32 cellular contexts compared by ENCODE assay signal in genomic region chr22:38286915-38287669, GRCh38. TPM values are rescaled to one million over a fixed set of nuclear protein-coding genes. Genes with fewer than 3 reads are reported as not detected.
DNase-seq lines count a peak whose midpoint lies in the region; ATAC-seq, FAIRE-seq and TF ChIP-seq lines count a peak whose summit lies in the region.
"Had no signal": no experiment of that assay in that cellular context is flagged by ENCODE, and none has a peak within 500 bp of the region (broad histone marks: within the 10 kb centered on the region; RNA-seq: fewer than 3 reads in every experiment).

No MANE protein-coding gene starts in this region.

- ATAC-seq in WTC11 (no peak), HG03571 (IDR thresholded peaks at IDR 0.05; ENCODE audit: unreplicated experiment) (no peak), gastroesophageal sphincter (no peak), HG02623 (IDR thresholded peaks at IDR 0.05; ENCODE audit: unreplicated experiment) (no peak)
- ATAC-seq: effector memory CD8-positive, alpha-beta T cell; esophagus mucosa; HepG2; natural killer cell treated with Interleukin-12 subunit alpha and Interleukin-12 subunit beta and Interleukin-15 and Interleukin-18, amount 100 ng/mL, for 72 hours had no signal

- dilution Hi-C loops in endothelial cell of umbilical vein (cut with MboI; ENCODE audit: extremely low pct_ligation_motif_present, low sequenced_read_pairs): no loop called here

- H3K4me2 ChIP-seq in endothelial cell of umbilical vein (ENCODE audit: insufficient read depth, low read length) (no peak overlapping the region), neural progenitor cell (no peak overlapping the region)
- H3K4me2 ChIP-seq: smooth muscle cell had no signal

- TF ChIP-seq CTCF in HFFc6 (IDR thresholded peaks at IDR 0.05) (no peak), WTC11 (IDR thresholded peaks at IDR 0.05) (no peak), endothelial cell of umbilical vein (IDR thresholded peaks at IDR 0.05; ENCODE audit: extremely low read depth in 1 of 2, insufficient read depth in 1 of 2, low read depth in 1 of 2, low read length in 2 of 2) (no peak), neural progenitor cell (IDR thresholded peaks at IDR 0.05) (no peak), gastroesophageal sphincter (IDR thresholded peaks at IDR 0.05) (no peak)

- POLR2A ChIA-PET in WTC11 (lab: Charles Lee): no interaction called here
- POLR2A ChIA-PET in endothelial cell of umbilical vein (lab: Charles Lee): interaction anchor here (0.6 kb wide), 1 partner anchor 247 kb away, joined by 7 read pairs; no protein-coding TSS in a partner anchor

- H3K4me1 ChIP-seq in endothelial cell of umbilical vein (ENCODE audit: control insufficient read depth, extremely low read depth, insufficient read depth, low read length): peaks cover 3% of the 10 kb centered on the region
- H3K4me1 ChIP-seq in neural progenitor cell: peaks cover 12% of the 10 kb centered on the region
- H3K4me1 ChIP-seq in gastroesophageal sphincter: peaks cover 0 to 29% (median 0%) of the 10 kb centered on the region in 3 donors
- H3K4me1 ChIP-seq: parathyroid adenoma had no signal

- no peak overlapping the region for H3K27ac ChIP-seq in endothelial cell of umbilical vein (ENCODE audit: insufficient read depth, low read depth, low read length)
- H3K27ac ChIP-seq in neural progenitor cell: peak overlapping the region; percentile 80
- H3K27ac ChIP-seq in gastroesophageal sphincter: peak overlapping the region in 1 of 4 donors; percentile 17
- H3K27ac ChIP-seq: C4-2B, parathyroid adenoma, Peyer's patch had no signal

- no peaks in the 10 kb centered on the region for H3K79me2 ChIP-seq in endothelial cell of umbilical vein (ENCODE audit: control insufficient read depth, insufficient read depth, low read length)
- no peaks in the 10 kb centered on the region for H3K79me2 ChIP-seq in neural progenitor cell (ENCODE audit: low read depth)
- H3K79me2 ChIP-seq: parathyroid adenoma had no signal

- H3K36me3 ChIP-seq in endothelial cell of umbilical vein (ENCODE audit: control insufficient read depth in 2 of 2, extremely low read depth in 1 of 2, insufficient read depth in 2 of 2, low read length in 2 of 2) (peaks cover 0 to 9% of the 10 kb centered on the region in 2 experiments), neural progenitor cell (no peaks in the 10 kb centered on the region), gastroesophageal sphincter (peaks cover 0 to 43% of the 10 kb centered on the region in 2 donors)

- CTCF ChIA-PET in WTC11 (lab: Charles Lee): interaction anchor here (1.4 kb wide), 1 partner anchor 25 kb away, joined by 4 read pairs; no protein-coding TSS in a partner anchor
- CTCF ChIA-PET in endothelial cell of umbilical vein (lab: Charles Lee): no interaction called here

- intact Hi-C loops in endothelial cell of umbilical vein (cut with micrococcal nuclease): no loop called here

- H3K27ac Mint-ChIP-seq in HFFc6: peak overlapping the region; percentile 57; the same call in 1 of the 2 replicates
- H3K27ac Mint-ChIP-seq in WTC11: peak overlapping the region; percentile 82
- H3K27ac Mint-ChIP-seq in neural progenitor cell: peak overlapping the region; percentile 81
- H3K27ac Mint-ChIP-seq: activated CD4-positive, alpha-beta memory T cell treated with anti-CD3 and anti-CD28 coated beads, Interleukin-2, amount 10 ng/mL, durations not matched to agents 7 days and 5 days; natural killer cell treated with Interleukin-12 subunit alpha and Interleukin-12 subunit beta and Interleukin-15 and Interleukin-18, amount 100 ng/mL, for 72 hours; T-helper 2 cell treated with Interferon-gamma antibody and Interleukin-4, amounts not matched to agents 5 μg/mL and 100 μg/mL, for 36 hours had no signal

- H2AFZ ChIP-seq in endothelial cell of umbilical vein (ENCODE audit: low read depth, low read length) (no peak overlapping the region), neural progenitor cell (replicated peaks) (no peak overlapping the region)
- H2AFZ ChIP-seq: parathyroid adenoma had no signal

- TF ChIP-seq POLR2A in endothelial cell of umbilical vein (IDR thresholded peaks at IDR 0.05; ENCODE audit: low read depth, low read length) (no peak), gastroesophageal sphincter (IDR thresholded peaks at IDR 0.05) (no peak)

- H3K4me3 Mint-ChIP-seq in HFFc6 (0 out of 2 replicates have a peak overlapping the region, but pooled peaks have one; percentile 11), WTC11 (no peak overlapping the region), neural progenitor cell (no peak overlapping the region)
- H3K4me3 Mint-ChIP-seq: activated CD4-positive, alpha-beta memory T cell treated with anti-CD3 and anti-CD28 coated beads, Interleukin-2, amount 10 ng/mL, durations not matched to agents 7 days and 5 days; effector memory CD8-positive, alpha-beta T cell; natural killer cell treated with Interleukin-12 subunit alpha and Interleukin-12 subunit beta and Interleukin-15 and Interleukin-18, amount 100 ng/mL, for 72 hours; T-helper 2 cell treated with Interferon-gamma antibody and Interleukin-4, amounts not matched to agents 5 μg/mL and 100 μg/mL, for 36 hours had no signal

- H3K27me3 Mint-ChIP-seq in HFFc6 (ENCODE audit: insufficient read depth) (peaks cover 18% of the 10 kb centered on the region), WTC11 (ENCODE audit: low read depth) (no peaks in the 10 kb centered on the region; the same call in 1 of the 2 replicates), neural progenitor cell (ENCODE audit: insufficient read depth, low read depth) (peaks cover 11% of the 10 kb centered on the region)
- H3K27me3 Mint-ChIP-seq: activated CD4-positive, alpha-beta memory T cell treated with anti-CD3 and anti-CD28 coated beads, Interleukin-2, amount 10 ng/mL, durations not matched to agents 7 days and 5 days; effector memory CD8-positive, alpha-beta T cell; natural killer cell treated with Interleukin-12 subunit alpha and Interleukin-12 subunit beta and Interleukin-15 and Interleukin-18, amount 100 ng/mL, for 72 hours had no signal

- H3K9me1 ChIP-seq in endothelial cell of umbilical vein (replicated peaks; ENCODE audit: control insufficient read depth, extremely low read depth, insufficient read depth, low read length): no peaks in the 10 kb centered on the region

- H3K9me3 ChIP-seq in endothelial cell of umbilical vein (replicated peaks; ENCODE audit: control insufficient read depth, insufficient read depth, low read length): no peaks in the 10 kb centered on the region
- no peaks in the 10 kb centered on the region for H3K9me3 ChIP-seq in neural progenitor cell (ENCODE audit: low read depth)
- no peaks in the 10 kb centered on the region for H3K9me3 ChIP-seq in gastroesophageal sphincter
- H3K9me3 ChIP-seq: Peyer's patch had no signal

- no peaks in the 10 kb centered on the region for H3K27me3 ChIP-seq in endothelial cell of umbilical vein (ENCODE audit: control insufficient read depth in 2 of 2, insufficient read depth in 2 of 2, low read length in 2 of 2)
- no peaks in the 10 kb centered on the region for H3K27me3 ChIP-seq in neural progenitor cell
- no peaks in the 10 kb centered on the region for H3K27me3 ChIP-seq in gastroesophageal sphincter
- H3K27me3 ChIP-seq: Peyer's patch had no signal

- peaks cover 11% of the 10 kb centered on the region for H3K36me3 Mint-ChIP-seq in HFFc6 (ENCODE audit: low read depth)
- peaks cover 7% of the 10 kb centered on the region for H3K36me3 Mint-ChIP-seq in WTC11
- peaks cover 4% of the 10 kb centered on the region for H3K36me3 Mint-ChIP-seq in neural progenitor cell
- H3K36me3 Mint-ChIP-seq: natural killer cell treated with Interleukin-12 subunit alpha and Interleukin-12 subunit beta and Interleukin-15 and Interleukin-18, amount 100 ng/mL, for 72 hours had no signal

- FAIRE-seq in endothelial cell of umbilical vein (lab: Jason Lieb, UNC): no peak
- FAIRE-seq: H54, HepG2, kidney had no signal

- H3K9me3 Mint-ChIP-seq in HFFc6 (no peaks in the 10 kb centered on the region), WTC11 (no peaks in the 10 kb centered on the region), neural progenitor cell (no peaks in the 10 kb centered on the region)
- H3K9me3 Mint-ChIP-seq: activated CD4-positive, alpha-beta memory T cell treated with anti-CD3 and anti-CD28 coated beads, Interleukin-2, amount 10 ng/mL, durations not matched to agents 7 days and 5 days; effector memory CD8-positive, alpha-beta T cell; natural killer cell treated with Interleukin-12 subunit alpha and Interleukin-12 subunit beta and Interleukin-15 and Interleukin-18, amount 100 ng/mL, for 72 hours; T-helper 2 cell treated with Interferon-gamma antibody and Interleukin-4, amounts not matched to agents 5 μg/mL and 100 μg/mL, for 36 hours had no signal

- no peak overlapping the region for H3K9ac ChIP-seq in endothelial cell of umbilical vein (replicated peaks; ENCODE audit: extremely low read depth, insufficient read depth, low read length)
- H3K9ac ChIP-seq in neural progenitor cell: no peak overlapping the region
- H3K9ac ChIP-seq: parathyroid adenoma had no signal

- peaks cover 47% of the 10 kb centered on the region for H3F3A ChIP-seq in neural progenitor cell (ENCODE audit: low read depth)

- WGBS in gastroesophageal sphincter (ENCODE audit: low coverage in 1 of 2), 2 donors: 72 to 86% methylated on average over 4 to 8 of the region's 11 CpGs

- H3K4me1 Mint-ChIP-seq in HFFc6 (ENCODE audit: low read depth) (peaks cover 36% of the 10 kb centered on the region), WTC11 (peaks cover 41% of the 10 kb centered on the region), neural progenitor cell (peaks cover 22% of the 10 kb centered on the region)
- H3K4me1 Mint-ChIP-seq: activated CD4-positive, alpha-beta memory T cell treated with anti-CD3 and anti-CD28 coated beads, Interleukin-2, amount 10 ng/mL, durations not matched to agents 7 days and 5 days had no signal

- DNase-seq in HFFc6 (no peak), WTC11 (ENCODE audit: low spot score) (no peak), endothelial cell of umbilical vein (ENCODE audit: low read depth, low spot score) (no peak), neural progenitor cell (ENCODE audit: low spot score) (peak; percentile 46), occipital lobe (lab: John Stamatoyannopoulos, UW) (no peak)
- DNase-seq: activated CD4-positive, alpha-beta memory T cell treated with anti-CD3 and anti-CD28 coated beads, Interleukin-2, amount 10 ng/mL, durations not matched to agents 7 days and 5 days; activated CD4-positive, alpha-beta T cell treated with anti-CD3 and anti-CD28 coated beads for 1 hour; activated CD8-positive, alpha-beta memory T cell treated with anti-CD3 and anti-CD28 coated beads, Interleukin-2, amount 50 U/mL, for 48 hours; activated naive CD4-positive, alpha-beta T cell treated with anti-CD3 and anti-CD28 coated beads, Interleukin-2, amount 50 U/mL, for 16 hours; aorta; cortex of kidney; effector memory CD8-positive, alpha-beta T cell; head of caudate nucleus; Kasumi-1; kidney; NCI-H1417 treated with DMSO at 0.1 percent for 48 hours; NCI-H2081; Peyer's patch; SHP77 treated with DMSO at 0.1 percent for 48 hours; stimulated activated naive CD4-positive, alpha-beta T cell had no signal

- H3K4me3 ChIP-seq in endothelial cell of umbilical vein (replicated peaks in 1 of 3; ENCODE audit: insufficient read depth in 1 of 3, low read depth in 1 of 3, low read length in 3 of 3) (no peak overlapping the region), neural progenitor cell (no peak overlapping the region), gastroesophageal sphincter (no peak overlapping the region)
- H3K4me3 ChIP-seq: lung, Peyer's patch, smooth muscle cell had no signal

- TF ChIP-seq EP300 in gastroesophageal sphincter (IDR thresholded peaks at IDR 0.05): no peak

- H4K20me1 ChIP-seq in endothelial cell of umbilical vein (replicated peaks; ENCODE audit: control insufficient read depth, extremely low read depth, insufficient read depth, low read length): no peaks in the 10 kb centered on the region
- peaks cover 24% of the 10 kb centered on the region for H4K20me1 ChIP-seq in neural progenitor cell (ENCODE audit: low read depth)

- no TSS peak for BruUV-seq in endothelial cell of umbilical vein (replicated peaks; lab: Mats Ljungman, UMichigan)

RNA-seq across cellular contexts. Expression of gene TMEM184B, which starts 14.3 kb away (rescaled TPM):
- 100 to 1,000 TPM; 104 to 125 (median 111) TPM for total RNA-seq in HFFc6 (2021; fragmentation: NEBNext Ultra II Directional; extraction: Animal tissue kit (Norgen Biotek cat#: 25700))
- total RNA-seq in WTC11 (2021) (85.9 to 89.7 TPM (median 88.1 TPM) in 3 replicates), endothelial cell of umbilical vein (96.6 and 99.8 TPM in 2 replicates), neural progenitor cell (ENCODE audit: low replicate concordance) (26.5 and 43.3 TPM in 2 replicates), gastroesophageal sphincter (100 to 1,000 TPM in 1 of 4 donors, 10 to 100 TPM in 3; 52.0 to 108 (median 64.9) TPM), occipital lobe (10.9 TPM)
- 72.5 and 88.8 TPM in 2 replicates for polyA plus RNA-seq in endothelial cell of umbilical vein
- polyA plus RNA-seq in endothelial cell of umbilical vein (2011; cell fraction: cytosol; rRNA removed): 51.8 and 64.2 TPM in 2 replicates
- 67.8 and 78.0 TPM in 2 replicates for polyA plus RNA-seq in endothelial cell of umbilical vein (2011; cell fraction: nucleus; rRNA removed)
- 63.0 and 73.8 TPM in 2 replicates for polyA plus RNA-seq in endothelial cell of umbilical vein (2012)
- polyA minus RNA-seq in endothelial cell of umbilical vein: 54.4 and 68.6 TPM in 2 replicates
- 21.9 TPM for polyA minus RNA-seq in endothelial cell of umbilical vein (2011; cell fraction: cytosol; rRNA and poly(A)+ RNA removed)
- 30.2 and 34.5 TPM in 2 replicates for polyA minus RNA-seq in endothelial cell of umbilical vein (2011; cell fraction: nucleus; rRNA and poly(A)+ RNA removed)

RNA-seq across cellular contexts. Expression of gene CSNK1E, which starts 30.1 kb away (rescaled TPM):
- 100 to 1,000 TPM; 166 to 184 (median 172) TPM for total RNA-seq in HFFc6 (2021; fragmentation: NEBNext Ultra II Directional; extraction: Animal tissue kit (Norgen Biotek cat#: 25700))
- total RNA-seq in WTC11 (2021) (262 to 271 TPM (median 265 TPM) in 3 replicates), endothelial cell of umbilical vein (261 and 262 TPM in 2 replicates), neural progenitor cell (ENCODE audit: low replicate concordance) (106 and 205 TPM in 2 replicates), gastroesophageal sphincter (10 to 100 TPM; 70.3 to 90.3 (median 80.0) TPM), occipital lobe (172 TPM)
- polyA plus RNA-seq in endothelial cell of umbilical vein: 259 and 277 TPM in 2 replicates
- polyA plus RNA-seq in endothelial cell of umbilical vein (2011; cell fraction: cytosol; rRNA removed): 219 and 257 TPM in 2 replicates
- 481 and 548 TPM in 2 replicates for polyA plus RNA-seq in endothelial cell of umbilical vein (2011; cell fraction: nucleus; rRNA removed)
- polyA plus RNA-seq in endothelial cell of umbilical vein (2012): 120 and 135 TPM in 2 replicates
- polyA minus RNA-seq in endothelial cell of umbilical vein: 225 and 233 TPM in 2 replicates
- polyA minus RNA-seq in endothelial cell of umbilical vein (2011; cell fraction: cytosol; rRNA and poly(A)+ RNA removed): 116 TPM
- polyA minus RNA-seq in endothelial cell of umbilical vein (2011; cell fraction: nucleus; rRNA and poly(A)+ RNA removed): 119 and 139 TPM in 2 replicates
